8 cellular contexts compared by ENCODE assay signal in genomic region chr3:18295171-18295920, GRCh38.
A peak's percentile ranks its signal among the peaks of the same experiment; 100 is the strongest.
DNase-seq lines count a peak whose midpoint lies in the region; ATAC-seq lines count a peak whose summit lies in the region.

No MANE protein-coding gene starts in this region.

- H3K9me3 ChIP-seq in GM23248 (ENCODE audit: low read depth): no peaks in the 10 kb centered on the region

- no peak overlapping the region for H3K27ac Mint-ChIP-seq in stimulated activated naive B cell treated with anti-CD40 and anti-IgM and Interleukin-4, amounts not matched to agents 10 μg/mL and 1 μg/mL and 100 μg/mL, for 72 hours

- peaks cover 12 to 16% of the 10 kb centered on the region in 2 donors for H3K9me3 Mint-ChIP-seq in stimulated activated naive B cell treated with anti-CD40 and anti-IgM and Interleukin-4, amounts not matched to agents 10 μg/mL and 1 μg/mL and 100 μg/mL, for 72 hours

- H3K4me1 Mint-ChIP-seq in stimulated activated naive B cell treated with anti-CD40 and anti-IgM and Interleukin-4, amounts not matched to agents 10 μg/mL and 1 μg/mL and 100 μg/mL, for 72 hours: peaks cover 0 to 7% of the 10 kb centered on the region in 2 donors

- H3K4me3 Mint-ChIP-seq in stimulated activated naive B cell treated with anti-CD40 and anti-IgM and Interleukin-4, amounts not matched to agents 10 μg/mL and 1 μg/mL and 100 μg/mL, for 72 hours: no peak overlapping the region

- H3K79me2 ChIP-seq in GM23248 (ENCODE audit: insufficient read depth): no peaks in the 10 kb centered on the region

- H2AFZ ChIP-seq in GM23248: peak overlapping the region; percentile 52

- in situ Hi-C loops in GM23248 (cut with MboI): no loop called here

- 0 out of 2 replicates have a peak, but pooled peaks cover 4% of the 10 kb centered on the region for H3F3A ChIP-seq in GM23248 (ENCODE audit: insufficient read depth)

- peaks cover 2 to 12% of the 10 kb centered on the region in 2 donors for H3K36me3 Mint-ChIP-seq in stimulated activated naive B cell treated with anti-CD40 and anti-IgM and Interleukin-4, amounts not matched to agents 10 μg/mL and 1 μg/mL and 100 μg/mL, for 72 hours

- H3K27ac ChIP-seq in GM23248: no peak overlapping the region

- peaks cover 10% of the 10 kb centered on the region for H3K4me1 ChIP-seq in GM23248 (ENCODE audit: insufficient read depth)

- no peaks in the 10 kb centered on the region for H3K27me3 Mint-ChIP-seq in stimulated activated naive B cell treated with anti-CD40 and anti-IgM and Interleukin-4, amounts not matched to agents 10 μg/mL and 1 μg/mL and 100 μg/mL, for 72 hours

- peak overlapping the region; percentile 14 for H3K4me2 ChIP-seq in GM23248 (ENCODE audit: unreplicated experiment)

- no peak overlapping the region for H3K4me3 ChIP-seq in GM23248

- 27 to 46% methylated on average over 2 of the region's 2 CpGs for WGBS in GM23248 (ENCODE audit: low coverage in 1 of 2, low lambda C conversion rate in 2 of 2, missing lambda C conversion rate in 2 of 2), 2 experiments

- no peak overlapping the region for H3K9ac ChIP-seq in GM23248

- H3K36me3 ChIP-seq in GM23248 (ENCODE audit: low read depth): no peaks in the 10 kb centered on the region

- H4K20me1 ChIP-seq in GM23248 (ENCODE audit: insufficient read depth): no peaks in the 10 kb centered on the region

- ATAC-seq in stimulated activated naive B cell treated with anti-CD40 and anti-IgM and Interleukin-4, amounts not matched to agents 10 μg/mL and 1 μg/mL and 100 μg/mL, for 72 hours (replicated peaks): peak; percentile 94 to 96

- no peaks in the 10 kb centered on the region for H3K27me3 ChIP-seq in GM23248 (replicated peaks; ENCODE audit: insufficient read depth)

- H3K9me2 ChIP-seq in GM23248 (ENCODE audit: insufficient read depth): no peaks in the 10 kb centered on the region

- DNase-seq in activated T-cell treated with anti-CD3 and anti-CD28 coated beads for 48 hours (ENCODE audit: low read depth) (peak; percentile 35), activated T-cell treated with anti-CD3 and anti-CD28 coated beads for 4 hours (no peak), GM23248 (peak; percentile 91), HuH-7.5 (ENCODE audit: low spot score) (peak; percentile 44), UCSD-AML1 (lab: John Stamatoyannopoulos, UW; ENCODE audit: unreplicated experiment) (peak; percentile 52), iPS DF 19.7 (ENCODE audit: low read depth, low spot score) (peak; percentile 78), hippocampal formation (lab: John Stamatoyannopoulos, UW) (no peak)
- DNase-seq in stimulated activated naive B cell treated with anti-CD40 and anti-IgM and Interleukin-4, amounts not matched to agents 10 μg/mL and 1 μg/mL and 100 μg/mL, for 72 hours: peak; percentile 18

Comparison
In these comparisons a context has a peak if more than half of its experiments do, and no peak if none do; other contexts are left out.
1. DNase-seq: peak in activated T-cell treated with anti-CD3 and anti-CD28 coated beads for 48 hours (single experiment), GM23248 (single experiment), HuH-7.5 (single experiment), UCSD-AML1 (single experiment), iPS DF 19.7 (single experiment) and stimulated activated naive B cell treated with anti-CD40 and anti-IgM and Interleukin-4, amounts not matched to agents 10 μg/mL and 1 μg/mL and 100 μg/mL, for 72 hours (single experiment); none in activated T-cell treated with anti-CD3 and anti-CD28 coated beads for 4 hours (single experiment) and hippocampal formation (0 of 2).